Comparison of ENCODE assay signal across 2 cellular contexts in the genomic region with DNA sequence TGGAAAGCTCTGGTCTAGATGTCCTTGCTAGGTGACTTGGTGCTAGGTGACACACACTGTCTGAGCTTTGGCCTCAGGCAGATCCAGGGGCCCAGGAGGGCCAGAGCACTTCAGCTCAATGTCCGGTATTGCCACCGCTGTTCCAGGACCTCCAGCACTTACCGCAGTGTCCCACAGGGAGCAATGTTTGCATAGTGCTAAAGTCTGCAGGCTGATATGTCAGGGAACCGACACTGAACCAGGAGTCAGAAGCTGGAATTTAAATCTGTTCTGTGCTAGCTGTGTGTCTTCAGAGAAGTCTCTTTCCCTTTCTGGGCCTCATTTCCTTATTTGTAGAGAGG.
TF ChIP-seq lines count a peak whose summit lies in the region.

No MANE protein-coding gene starts in this region.

TF ChIP-seq in A549, 52 proteins besides CTCF, POLR2A, EP300 and RAD21:
- TF ChIP-seq, protein P1, sequence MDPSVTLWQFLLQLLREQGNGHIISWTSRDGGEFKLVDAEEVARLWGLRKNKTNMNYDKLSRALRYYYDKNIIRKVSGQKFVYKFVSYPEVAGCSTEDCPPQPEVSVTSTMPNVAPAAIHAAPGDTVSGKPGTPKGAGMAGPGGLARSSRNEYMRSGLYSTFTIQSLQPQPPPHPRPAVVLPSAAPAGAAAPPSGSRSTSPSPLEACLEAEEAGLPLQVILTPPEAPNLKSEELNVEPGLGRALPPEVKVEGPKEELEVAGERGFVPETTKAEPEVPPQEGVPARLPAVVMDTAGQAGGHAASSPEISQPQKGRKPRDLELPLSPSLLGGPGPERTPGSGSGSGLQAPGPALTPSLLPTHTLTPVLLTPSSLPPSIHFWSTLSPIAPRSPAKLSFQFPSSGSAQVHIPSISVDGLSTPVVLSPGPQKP (IDR thresholded peaks at IDR 0.05; ENCODE audit: low read depth, low read length): no peak
- TF ChIP-seq NFE2L2 (conservative IDR thresholded peaks at IDR 0.05; ENCODE audit: low read length) (no peak), RARB (CRISPR knock-in tag; IDR thresholded peaks at IDR 0.05) (no peak), SMC3 (IDR thresholded peaks at IDR 0.05) (no peak), HOXB5 (CRISPR knock-in tag; IDR thresholded peaks at IDR 0.05) (no peak)
TF ChIP-seq in A549: peak in this region for 0.

TF ChIP-seq in HepG2, 621 proteins besides CTCF, POLR2A, EP300 and RAD21 (continues in another document):
- TF ChIP-seq MAFK (conservative IDR thresholded peaks at IDR 0.05 in 1 of 2, IDR thresholded peaks at IDR 0.05 in 1 of 2; ENCODE audit: low read length in 2 of 2) (no peak), ADNP (CRISPR knock-in tag; IDR thresholded peaks at IDR 0.05) (peak; percentile 77; the same call in 1 of the 2 replicates), PITX1 (CRISPR knock-in tag; IDR thresholded peaks at IDR 0.05) (peak; percentile 80; the same call in 1 of the 2 replicates), MBD4 (IDR thresholded peaks at IDR 0.05; ENCODE audit: borderline replicate concordance, low read length) (no peak), GATA4 (IDR thresholded peaks at IDR 0.05; ENCODE audit: borderline replicate concordance, low read depth) (peak; percentile 60; the same call in 1 of the 2 replicates), ZNF672 (CRISPR knock-in tag; IDR thresholded peaks at IDR 0.05) (no peak), ATAD3A (CRISPR knock-in tag; IDR thresholded peaks at IDR 0.05) (no peak), ZNF883 (CRISPR knock-in tag; IDR thresholded peaks at IDR 0.05; ENCODE audit: not compliant biosample characterization) (no peak), RBFOX2 (IDR thresholded peaks at IDR 0.05; ENCODE audit: low read depth, low read length) (no peak), CHCHD3 (CRISPR knock-in tag; IDR thresholded peaks at IDR 0.05) (no peak), MIER3 (CRISPR knock-in tag; IDR thresholded peaks at IDR 0.05; ENCODE audit: borderline replicate concordance) (peak; percentile 54; the same call in 1 of the 2 replicates), POGZ (CRISPR knock-in tag; IDR thresholded peaks at IDR 0.05) (peak; percentile 80), PAX8 (CRISPR knock-in tag; IDR thresholded peaks at IDR 0.05; ENCODE audit: borderline replicate concordance) (no peak), DMAP1 (CRISPR knock-in tag; IDR thresholded peaks at IDR 0.05) (no peak; the same call in 1 of the 2 replicates), ZNF460 (CRISPR knock-in tag; IDR thresholded peaks at IDR 0.05; ENCODE audit: borderline replicate concordance) (no peak), ZNF282 (IDR thresholded peaks at IDR 0.05; ENCODE audit: partially characterized antibody) (no peak), ZNF558 (CRISPR knock-in tag; IDR thresholded peaks at IDR 0.05; ENCODE audit: borderline replicate concordance) (no peak), TEAD2 (CRISPR knock-in tag; IDR thresholded peaks at IDR 0.05) (no peak), ZNF563 (CRISPR knock-in tag; IDR thresholded peaks at IDR 0.05) (no peak), NR2C2 (CRISPR knock-in tag; IDR thresholded peaks at IDR 0.05; ENCODE audit: borderline replicate concordance) (peak; percentile 68; the same call in 1 of the 2 replicates), ZNF382 (CRISPR knock-in tag; IDR thresholded peaks at IDR 0.05; ENCODE audit: borderline replicate concordance) (no peak), ZZZ3 (CRISPR knock-in tag; IDR thresholded peaks at IDR 0.05; ENCODE audit: borderline replicate concordance) (no peak)
- TF ChIP-seq, protein P2, sequence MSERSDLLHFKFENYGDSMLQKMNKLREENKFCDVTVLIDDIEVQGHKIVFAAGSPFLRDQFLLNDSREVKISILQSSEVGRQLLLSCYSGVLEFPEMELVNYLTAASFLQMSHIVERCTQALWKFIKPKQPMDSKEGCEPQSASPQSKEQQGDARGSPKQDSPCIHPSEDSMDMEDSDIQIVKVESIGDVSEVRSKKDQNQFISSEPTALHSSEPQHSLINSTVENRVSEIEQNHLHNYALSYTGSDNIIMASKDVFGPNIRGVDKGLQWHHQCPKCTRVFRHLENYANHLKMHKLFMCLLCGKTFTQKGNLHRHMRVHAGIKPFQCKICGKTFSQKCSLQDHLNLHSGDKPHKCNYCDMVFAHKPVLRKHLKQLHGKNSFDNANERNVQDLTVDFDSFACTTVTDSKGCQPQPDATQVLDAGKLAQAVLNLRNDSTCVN (CRISPR knock-in tag; IDR thresholded peaks at IDR 0.05; ENCODE audit: borderline replicate concordance): peak; percentile 67; the same call in 1 of the 2 replicates
- TF ChIP-seq, protein P3, sequence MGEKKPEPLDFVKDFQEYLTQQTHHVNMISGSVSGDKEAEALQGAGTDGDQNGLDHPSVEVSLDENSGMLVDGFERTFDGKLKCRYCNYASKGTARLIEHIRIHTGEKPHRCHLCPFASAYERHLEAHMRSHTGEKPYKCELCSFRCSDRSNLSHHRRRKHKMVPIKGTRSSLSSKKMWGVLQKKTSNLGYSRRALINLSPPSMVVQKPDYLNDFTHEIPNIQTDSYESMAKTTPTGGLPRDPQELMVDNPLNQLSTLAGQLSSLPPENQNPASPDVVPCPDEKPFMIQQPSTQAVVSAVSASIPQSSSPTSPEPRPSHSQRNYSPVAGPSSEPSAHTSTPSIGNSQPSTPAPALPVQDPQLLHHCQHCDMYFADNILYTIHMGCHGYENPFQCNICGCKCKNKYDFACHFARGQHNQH (CRISPR knock-in tag; IDR thresholded peaks at IDR 0.05): peak; percentile 59; the same call in 1 of the 2 replicates
- TF ChIP-seq, protein P4, sequence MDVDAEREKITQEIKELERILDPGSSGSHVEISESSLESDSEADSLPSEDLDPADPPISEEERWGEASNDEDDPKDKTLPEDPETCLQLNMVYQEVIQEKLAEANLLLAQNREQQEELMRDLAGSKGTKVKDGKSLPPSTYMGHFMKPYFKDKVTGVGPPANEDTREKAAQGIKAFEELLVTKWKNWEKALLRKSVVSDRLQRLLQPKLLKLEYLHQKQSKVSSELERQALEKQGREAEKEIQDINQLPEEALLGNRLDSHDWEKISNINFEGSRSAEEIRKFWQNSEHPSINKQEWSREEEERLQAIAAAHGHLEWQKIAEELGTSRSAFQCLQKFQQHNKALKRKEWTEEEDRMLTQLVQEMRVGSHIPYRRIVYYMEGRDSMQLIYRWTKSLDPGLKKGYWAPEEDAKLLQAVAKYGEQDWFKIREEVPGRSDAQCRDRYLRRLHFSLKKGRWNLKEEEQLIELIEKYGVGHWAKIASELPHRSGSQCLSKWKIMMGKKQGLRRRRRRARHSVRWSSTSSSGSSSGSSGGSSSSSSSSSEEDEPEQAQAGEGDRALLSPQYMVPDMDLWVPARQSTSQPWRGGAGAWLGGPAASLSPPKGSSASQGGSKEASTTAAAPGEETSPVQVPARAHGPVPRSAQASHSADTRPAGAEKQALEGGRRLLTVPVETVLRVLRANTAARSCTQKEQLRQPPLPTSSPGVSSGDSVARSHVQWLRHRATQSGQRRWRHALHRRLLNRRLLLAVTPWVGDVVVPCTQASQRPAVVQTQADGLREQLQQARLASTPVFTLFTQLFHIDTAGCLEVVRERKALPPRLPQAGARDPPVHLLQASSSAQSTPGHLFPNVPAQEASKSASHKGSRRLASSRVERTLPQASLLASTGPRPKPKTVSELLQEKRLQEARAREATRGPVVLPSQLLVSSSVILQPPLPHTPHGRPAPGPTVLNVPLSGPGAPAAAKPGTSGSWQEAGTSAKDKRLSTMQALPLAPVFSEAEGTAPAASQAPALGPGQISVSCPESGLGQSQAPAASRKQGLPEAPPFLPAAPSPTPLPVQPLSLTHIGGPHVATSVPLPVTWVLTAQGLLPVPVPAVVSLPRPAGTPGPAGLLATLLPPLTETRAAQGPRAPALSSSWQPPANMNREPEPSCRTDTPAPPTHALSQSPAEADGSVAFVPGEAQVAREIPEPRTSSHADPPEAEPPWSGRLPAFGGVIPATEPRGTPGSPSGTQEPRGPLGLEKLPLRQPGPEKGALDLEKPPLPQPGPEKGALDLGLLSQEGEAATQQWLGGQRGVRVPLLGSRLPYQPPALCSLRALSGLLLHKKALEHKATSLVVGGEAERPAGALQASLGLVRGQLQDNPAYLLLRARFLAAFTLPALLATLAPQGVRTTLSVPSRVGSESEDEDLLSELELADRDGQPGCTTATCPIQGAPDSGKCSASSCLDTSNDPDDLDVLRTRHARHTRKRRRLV (CRISPR knock-in tag; IDR thresholded peaks at IDR 0.05): 0 out of 2 replicates have a peak, but pooled peaks have one; percentile 37
- TF ChIP-seq, protein P5, sequence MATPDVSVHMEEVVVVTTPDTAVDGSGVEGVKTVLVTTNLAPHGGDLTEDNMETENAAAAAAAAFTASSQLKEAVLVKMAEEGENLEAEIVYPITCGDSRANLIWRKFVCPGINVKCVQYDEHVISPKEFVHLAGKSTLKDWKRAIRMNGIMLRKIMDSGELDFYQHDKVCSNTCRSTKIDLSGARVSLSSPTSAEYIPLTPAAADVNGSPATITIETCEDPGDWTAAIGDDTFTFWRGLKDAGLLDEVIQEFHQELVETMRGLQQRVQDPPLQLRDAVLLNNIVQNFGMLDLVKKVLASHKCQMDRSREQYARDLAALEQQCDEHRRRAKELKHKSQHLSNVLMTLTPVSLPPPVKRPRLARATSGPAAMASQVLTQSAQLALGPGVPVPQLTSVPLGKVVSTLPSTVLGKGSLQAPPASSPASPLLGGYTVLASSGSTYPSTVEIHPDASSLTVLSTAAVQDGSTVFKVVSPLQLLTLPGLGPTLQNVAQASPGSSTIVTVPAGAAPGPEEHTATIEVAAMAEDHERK (CRISPR knock-in tag; IDR thresholded peaks at IDR 0.05; ENCODE audit: low read depth): no peak
- TF ChIP-seq, protein P6, sequence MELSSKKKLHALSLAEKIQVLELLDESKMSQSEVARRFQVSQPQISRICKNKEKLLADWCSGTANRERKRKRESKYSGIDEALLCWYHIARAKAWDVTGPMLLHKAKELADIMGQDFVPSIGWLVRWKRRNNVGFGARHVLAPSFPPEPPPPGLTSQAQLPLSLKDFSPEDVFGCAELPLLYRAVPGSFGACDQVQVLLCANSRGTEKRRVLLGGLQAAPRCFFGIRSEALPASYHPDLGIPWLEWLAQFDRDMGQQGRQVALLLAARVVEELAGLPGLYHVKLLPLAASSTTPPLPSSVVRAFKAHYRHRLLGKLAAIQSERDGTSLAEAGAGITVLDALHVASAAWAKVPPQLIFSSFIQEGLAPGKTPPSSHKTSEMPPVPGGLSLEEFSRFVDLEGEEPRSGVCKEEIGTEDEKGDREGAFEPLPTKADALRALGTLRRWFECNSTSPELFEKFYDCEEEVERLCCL (CRISPR knock-in tag; IDR thresholded peaks at IDR 0.05; ENCODE audit: borderline replicate concordance): no peak
- TF ChIP-seq, protein P7, sequence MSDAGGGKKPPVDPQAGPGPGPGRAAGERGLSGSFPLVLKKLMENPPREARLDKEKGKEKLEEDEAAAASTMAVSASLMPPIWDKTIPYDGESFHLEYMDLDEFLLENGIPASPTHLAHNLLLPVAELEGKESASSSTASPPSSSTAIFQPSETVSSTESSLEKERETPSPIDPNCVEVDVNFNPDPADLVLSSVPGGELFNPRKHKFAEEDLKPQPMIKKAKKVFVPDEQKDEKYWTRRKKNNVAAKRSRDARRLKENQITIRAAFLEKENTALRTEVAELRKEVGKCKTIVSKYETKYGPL (CRISPR knock-in tag; IDR thresholded peaks at IDR 0.05): no peak
- TF ChIP-seq, protein P8, sequence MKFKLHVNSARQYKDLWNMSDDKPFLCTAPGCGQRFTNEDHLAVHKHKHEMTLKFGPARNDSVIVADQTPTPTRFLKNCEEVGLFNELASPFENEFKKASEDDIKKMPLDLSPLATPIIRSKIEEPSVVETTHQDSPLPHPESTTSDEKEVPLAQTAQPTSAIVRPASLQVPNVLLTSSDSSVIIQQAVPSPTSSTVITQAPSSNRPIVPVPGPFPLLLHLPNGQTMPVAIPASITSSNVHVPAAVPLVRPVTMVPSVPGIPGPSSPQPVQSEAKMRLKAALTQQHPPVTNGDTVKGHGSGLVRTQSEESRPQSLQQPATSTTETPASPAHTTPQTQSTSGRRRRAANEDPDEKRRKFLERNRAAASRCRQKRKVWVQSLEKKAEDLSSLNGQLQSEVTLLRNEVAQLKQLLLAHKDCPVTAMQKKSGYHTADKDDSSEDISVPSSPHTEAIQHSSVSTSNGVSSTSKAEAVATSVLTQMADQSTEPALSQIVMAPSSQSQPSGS (CRISPR knock-in tag; IDR thresholded peaks at IDR 0.05): peak; percentile 58; the same call in 1 of the 2 replicates
- TF ChIP-seq, protein P9, sequence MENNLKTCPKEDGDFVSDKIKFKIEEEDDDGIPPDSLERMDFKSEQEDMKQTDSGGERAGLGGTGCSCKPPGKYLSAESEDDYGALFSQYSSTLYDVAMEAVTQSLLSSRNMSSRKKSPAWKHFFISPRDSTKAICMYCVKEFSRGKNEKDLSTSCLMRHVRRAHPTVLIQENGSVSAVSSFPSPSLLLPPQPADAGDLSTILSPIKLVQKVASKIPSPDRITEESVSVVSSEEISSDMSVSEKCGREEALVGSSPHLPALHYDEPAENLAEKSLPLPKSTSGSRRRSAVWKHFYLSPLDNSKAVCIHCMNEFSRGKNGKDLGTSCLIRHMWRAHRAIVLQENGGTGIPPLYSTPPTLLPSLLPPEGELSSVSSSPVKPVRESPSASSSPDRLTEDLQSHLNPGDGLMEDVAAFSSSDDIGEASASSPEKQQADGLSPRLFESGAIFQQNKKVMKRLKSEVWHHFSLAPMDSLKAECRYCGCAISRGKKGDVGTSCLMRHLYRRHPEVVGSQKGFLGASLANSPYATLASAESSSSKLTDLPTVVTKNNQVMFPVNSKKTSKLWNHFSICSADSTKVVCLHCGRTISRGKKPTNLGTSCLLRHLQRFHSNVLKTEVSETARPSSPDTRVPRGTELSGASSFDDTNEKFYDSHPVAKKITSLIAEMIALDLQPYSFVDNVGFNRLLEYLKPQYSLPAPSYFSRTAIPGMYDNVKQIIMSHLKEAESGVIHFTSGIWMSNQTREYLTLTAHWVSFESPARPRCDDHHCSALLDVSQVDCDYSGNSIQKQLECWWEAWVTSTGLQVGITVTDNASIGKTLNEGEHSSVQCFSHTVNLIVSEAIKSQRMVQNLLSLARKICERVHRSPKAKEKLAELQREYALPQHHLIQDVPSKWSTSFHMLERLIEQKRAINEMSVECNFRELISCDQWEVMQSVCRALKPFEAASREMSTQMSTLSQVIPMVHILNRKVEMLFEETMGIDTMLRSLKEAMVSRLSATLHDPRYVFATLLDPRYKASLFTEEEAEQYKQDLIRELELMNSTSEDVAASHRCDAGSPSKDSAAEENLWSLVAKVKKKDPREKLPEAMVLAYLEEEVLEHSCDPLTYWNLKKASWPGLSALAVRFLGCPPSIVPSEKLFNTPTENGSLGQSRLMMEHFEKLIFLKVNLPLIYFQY (CRISPR knock-in tag; IDR thresholded peaks at IDR 0.05; ENCODE audit: borderline replicate concordance): peak; percentile 73; the same call in 1 of the 2 replicates
- TF ChIP-seq, protein P10, sequence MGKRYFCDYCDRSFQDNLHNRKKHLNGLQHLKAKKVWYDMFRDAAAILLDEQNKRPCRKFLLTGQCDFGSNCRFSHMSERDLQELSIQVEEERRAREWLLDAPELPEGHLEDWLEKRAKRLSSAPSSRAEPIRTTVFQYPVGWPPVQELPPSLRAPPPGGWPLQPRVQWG (CRISPR knock-in tag; IDR thresholded peaks at IDR 0.05; ENCODE audit: borderline replicate concordance, low read depth): no peak
